12 cellular contexts compared by ENCODE assay signal in genomic region chr12:24822121-24822899, GRCh38.
DNase-seq lines count a peak whose midpoint lies in the region; ATAC-seq and TF ChIP-seq lines count a peak whose summit lies in the region.
"Had no signal": no experiment of that assay in that cellular context is flagged by ENCODE, and none has a peak within 500 bp of the region (broad histone marks: within the 10 kb centered on the region; RNA-seq: fewer than 3 reads in every experiment).

No MANE protein-coding gene starts in this region.

- no peaks in the 10 kb centered on the region for H3F3A ChIP-seq in neural progenitor cell (ENCODE audit: low read depth)

- H3K4me3 Mint-ChIP-seq in T-helper 17 cell (peak overlapping the region; percentile 58), neural progenitor cell (no peak overlapping the region)

- no peaks in the 10 kb centered on the region for H3K27me3 ChIP-seq in neural progenitor cell
- H3K27me3 ChIP-seq: upper lobe of left lung had no signal

- H2AFZ ChIP-seq in neural progenitor cell (replicated peaks), result no peak overlapping the region

- ATAC-seq in activated CD4-positive, CD25-positive, alpha-beta regulatory T cell treated with anti-CD3 and anti-CD28 coated beads, Interleukin-2, amount 50 U/mL, for 24 hours, result peak; percentile 59 to 75
- ATAC-seq in HG02642 (IDR thresholded peaks at IDR 0.05; ENCODE audit: poor library complexity, unreplicated experiment) (peak; percentile 83), T-helper 17 cell (no peak), sciatic nerve (peak; percentile 78)

- no peak overlapping the region for H3K27ac Mint-ChIP-seq in T-helper 17 cell
- H3K27ac Mint-ChIP-seq in neural progenitor cell, result no peak overlapping the region

- H3K27ac ChIP-seq in neural progenitor cell, result no peak overlapping the region
- H3K27ac ChIP-seq: upper lobe of left lung had no signal

- H3K36me3 Mint-ChIP-seq in T-helper 17 cell (ENCODE audit: low read depth), result no peaks in the 10 kb centered on the region
- H3K36me3 Mint-ChIP-seq in neural progenitor cell, result peaks cover 39% of the 10 kb centered on the region

- H3K27me3 Mint-ChIP-seq in T-helper 17 cell (no peaks in the 10 kb centered on the region), neural progenitor cell (ENCODE audit: insufficient read depth, low read depth) (no peaks in the 10 kb centered on the region)

- H3K4me1 Mint-ChIP-seq in T-helper 17 cell, result peaks cover 13% of the 10 kb centered on the region
- H3K4me1 Mint-ChIP-seq in neural progenitor cell, result no peaks in the 10 kb centered on the region

- H3K9ac ChIP-seq in neural progenitor cell, result no peak overlapping the region

- H3K79me2 ChIP-seq in neural progenitor cell (ENCODE audit: low read depth), result no peaks in the 10 kb centered on the region

- DNase-seq in activated CD4-positive, CD25-positive, alpha-beta regulatory T cell treated with anti-CD3 and anti-CD28 coated beads, Interleukin-2, amount 50 U/mL, for 72 hours, result no peak
- DNase-seq in T-helper 17 cell (no peak), sciatic nerve (ENCODE audit: low spot score) (no peak), NCI-H146 (lab: John Stamatoyannopoulos, UW) (no peak), neural progenitor cell (ENCODE audit: low spot score) (no peak), head of caudate nucleus (no peak)
- DNase-seq: 8988T, activated gamma-delta T cell treated with Interleukin-2 at 50 U/mL for 16 hours, NCI-H1694 treated with DMSO at 0.1 percent for 48 hours, upper lobe of left lung had no signal

- H3K9me3 ChIP-seq in T-helper 17 cell (ENCODE audit: control insufficient read depth, low read length, poor library complexity, severe bottlenecking) (no peaks in the 10 kb centered on the region), neural progenitor cell (ENCODE audit: low read depth) (no peaks in the 10 kb centered on the region)
- H3K9me3 ChIP-seq: upper lobe of left lung had no signal

- intact Hi-C loops in sciatic nerve (cut with DNase I) (no loop called here), head of caudate nucleus (cut with DNase I) (no loop called here)

- no peaks in the 10 kb centered on the region for H3K9me3 Mint-ChIP-seq in neural progenitor cell

- no peaks in the 10 kb centered on the region for H4K20me1 ChIP-seq in neural progenitor cell (ENCODE audit: low read depth)

- no peaks in the 10 kb centered on the region for H3K4me1 ChIP-seq in neural progenitor cell
- H3K4me1 ChIP-seq: upper lobe of left lung had no signal

- no peak overlapping the region for H3K4me2 ChIP-seq in neural progenitor cell

- H3K36me3 ChIP-seq in neural progenitor cell, result peaks cover 27% of the 10 kb centered on the region
- H3K36me3 ChIP-seq: upper lobe of left lung had no signal

- no peak for TF ChIP-seq CTCF in neural progenitor cell (IDR thresholded peaks at IDR 0.05)

- no peak overlapping the region for H3K4me3 ChIP-seq in neural progenitor cell
- H3K4me3 ChIP-seq: upper lobe of left lung had no signal
